In genomic region chr10:44933922-44934321, GRCh38 we compare ENCODE assay signal across 19 cellular contexts. TPM values are rescaled to one million over a fixed set of nuclear protein-coding genes. Genes with fewer than 3 reads are reported as not detected.
DNase-seq lines count a peak whose midpoint lies in the region; ATAC-seq and TF ChIP-seq lines count a peak whose summit lies in the region.
"Had no signal": no experiment of that assay in that cellular context is flagged by ENCODE, and none has a peak within 500 bp of the region (broad histone marks: within the 10 kb centered on the region; RNA-seq: fewer than 3 reads in every experiment).

No MANE protein-coding gene starts in this region.

- no peak for TF ChIP-seq POLR2A in body of pancreas (IDR thresholded peaks at IDR 0.05)

- no peak overlapping the region for H2AFZ ChIP-seq in mesenchymal stem cell (ENCODE audit: low read depth, low read length)
- H2AFZ ChIP-seq: PC-9 had no signal

- H3K27ac ChIP-seq in right atrium auricular region: peak overlapping the region in 1 of 2 donors; percentile 52
- H3K27ac ChIP-seq in right cardiac atrium (ENCODE audit: low read length): no peak overlapping the region
- peak overlapping the region in 3 of 4 donors; percentile 69 to 81 (median 81) for H3K27ac ChIP-seq in body of pancreas
- H3K27ac ChIP-seq in mesenchymal stem cell (ENCODE audit: low read length, poor library complexity, severe bottlenecking): no peak overlapping the region
- H3K27ac ChIP-seq: A549, PC-9, SJSA1 had no signal

- no peak overlapping the region for H3K23ac ChIP-seq in mesenchymal stem cell (ENCODE audit: low read length in 2 of 2)

- no peak for ATAC-seq in right cardiac atrium
- ATAC-seq in body of pancreas: no peak
- no peak for ATAC-seq in GM18861 (IDR thresholded peaks at IDR 0.05; ENCODE audit: unreplicated experiment)
- ATAC-seq in sciatic nerve: no peak

- no peak overlapping the region for H3K27ac Mint-ChIP-seq in type B pancreatic cell

- no peak overlapping the region for H2BK120ac ChIP-seq in mesenchymal stem cell (ENCODE audit: low read depth, low read length)

- H3K9ac ChIP-seq in mesenchymal stem cell (ENCODE audit: low read length): no peak overlapping the region

- peak overlapping the region in 1 of 2 experiments; percentile 17 for H3K4ac ChIP-seq in mesenchymal stem cell (ENCODE audit: low read depth in 1 of 2, low read length in 2 of 2)

- H3K4me2 ChIP-seq in mesenchymal stem cell (ENCODE audit: low read length, poor library complexity, severe bottlenecking): no peak overlapping the region
- H3K4me2 ChIP-seq: A549, PC-9 had no signal

- no peak overlapping the region for H2BK15ac ChIP-seq in mesenchymal stem cell (ENCODE audit: low read depth, poor library complexity, severe bottlenecking)

- H3K36me3 Mint-ChIP-seq in type B pancreatic cell: peaks cover 2% of the 10 kb centered on the region
- H3K36me3 Mint-ChIP-seq: CD14-positive monocyte had no signal

- H3K4me3 Mint-ChIP-seq in type B pancreatic cell: no peak overlapping the region
- H3K4me3 Mint-ChIP-seq: CD14-positive monocyte had no signal

- H3K27me3 ChIP-seq in right atrium auricular region (no peaks in the 10 kb centered on the region), right cardiac atrium (ENCODE audit: control insufficient read depth, insufficient read depth) (no peaks in the 10 kb centered on the region), body of pancreas (no peaks in the 10 kb centered on the region), mesenchymal stem cell (ENCODE audit: control insufficient read depth in 1 of 2, insufficient read depth in 1 of 2, low read length in 2 of 2) (peaks cover 6 to 10% of the 10 kb centered on the region in 2 experiments)
- H3K27me3 ChIP-seq: SJSA1 had no signal

- H3K4me1 ChIP-seq in right atrium auricular region: peaks cover 0 to 51% of the 10 kb centered on the region in 2 donors
- peaks cover 15% of the 10 kb centered on the region for H3K4me1 ChIP-seq in right cardiac atrium (ENCODE audit: control insufficient read depth, insufficient read depth, low read length)
- peaks cover 45% of the 10 kb centered on the region for H3K4me1 ChIP-seq in body of pancreas
- peaks cover 37% of the 10 kb centered on the region for H3K4me1 ChIP-seq in mesenchymal stem cell (ENCODE audit: control insufficient read depth, insufficient read depth, low read depth, low read length)
- H3K4me1 ChIP-seq: A549 had no signal

- no peaks in the 10 kb centered on the region for H3K27me3 Mint-ChIP-seq in type B pancreatic cell

- TF ChIP-seq CTCF in right atrium auricular region (IDR thresholded peaks at IDR 0.05) (no peak), body of pancreas (IDR thresholded peaks at IDR 0.05) (no peak), type B pancreatic cell (conservative IDR thresholded peaks at IDR 0.05) (no peak)

- peak overlapping the region; percentile 91 for H2AK5ac ChIP-seq in mesenchymal stem cell (ENCODE audit: low read length, severe bottlenecking)

- H3K36me3 ChIP-seq in right atrium auricular region (no peaks in the 10 kb centered on the region), body of pancreas (replicated peaks in 1 of 2; ENCODE audit: insufficient read depth in 1 of 2, low read depth in 2 of 2) (no peaks in the 10 kb centered on the region), mesenchymal stem cell (ENCODE audit: control insufficient read depth in 1 of 2, insufficient read depth in 2 of 2, low read depth in 1 of 2, low read length in 2 of 2) (no peaks in the 10 kb centered on the region)
- H3K36me3 ChIP-seq: SJSA1 had no signal

- H3K9me3 ChIP-seq in right atrium auricular region: no peaks in the 10 kb centered on the region
- H3K9me3 ChIP-seq in right cardiac atrium (ENCODE audit: control insufficient read depth, low read length): no peaks in the 10 kb centered on the region
- no peaks in the 10 kb centered on the region for H3K9me3 ChIP-seq in body of pancreas
- H3K9me3 ChIP-seq in mesenchymal stem cell (ENCODE audit: control insufficient read depth, low read length): no peaks in the 10 kb centered on the region
- H3K9me3 ChIP-seq: A549, SJSA1 had no signal

- no peak overlapping the region for H4K8ac ChIP-seq in mesenchymal stem cell (ENCODE audit: low read length)

- H3K79me1 ChIP-seq in mesenchymal stem cell (replicated peaks; ENCODE audit: low read length, poor library complexity, severe bottlenecking): no peaks in the 10 kb centered on the region

- 67% methylated on average over 5 of the region's 5 CpGs for WGBS in right cardiac atrium
- 64 to 68% methylated on average over 5 of the region's 5 CpGs for WGBS in body of pancreas, 2 donors
- WGBS in mesenchymal stem cell: 64% methylated on average over 5 of the region's 5 CpGs

- peaks cover 4% of the 10 kb centered on the region for H3K9me3 Mint-ChIP-seq in type B pancreatic cell

- peak overlapping the region; percentile 71 for H4K91ac ChIP-seq in mesenchymal stem cell (ENCODE audit: low read length)

- intact Hi-C loops in right cardiac atrium (cut with DNase I): loop anchor here (2.0 to 5.0 kb wide), 2 partner anchors 41 to 43 kb away; partner anchors contain the start of gene DEPP1 (in 1 of the 4)
- intact Hi-C loops in body of pancreas (cut with DNase I): loop anchor here (5.0 kb wide), 1 partner anchor 38 kb away; no protein-coding TSS in a partner anchor
- intact Hi-C loops in sciatic nerve (cut with DNase I): no loop called here

- no peak overlapping the region for H2BK5ac ChIP-seq in mesenchymal stem cell (ENCODE audit: low read depth, low read length, poor library complexity, severe bottlenecking)

- H3K14ac ChIP-seq in mesenchymal stem cell (ENCODE audit: low read length in 2 of 2): peak overlapping the region in 1 of 2 experiments; percentile 35

- H2BK12ac ChIP-seq in mesenchymal stem cell (ENCODE audit: low read length in 2 of 2): peak overlapping the region; percentile 1 to 71

- H3K4me3 ChIP-seq in right atrium auricular region (no peak overlapping the region), right cardiac atrium (ENCODE audit: low read length) (no peak overlapping the region), body of pancreas (no peak overlapping the region), mesenchymal stem cell (ENCODE audit: insufficient read depth in 1 of 2, low read depth in 1 of 2, low read length in 2 of 2) (no peak overlapping the region)
- H3K4me3 ChIP-seq: A549, PC-9, SJSA1 had no signal

- peaks cover 5% of the 10 kb centered on the region for H3K4me1 Mint-ChIP-seq in type B pancreatic cell (ENCODE audit: unreplicated experiment)

- H3K18ac ChIP-seq in mesenchymal stem cell (ENCODE audit: low read depth in 1 of 2, low read length in 2 of 2): peak overlapping the region in 1 of 2 experiments; percentile 54

- DNase-seq in right atrium auricular region (ENCODE audit: low spot score) (peak; percentile 47), right cardiac atrium (no peak), body of pancreas (no peak), mesenchymal stem cell (no peak), type B pancreatic cell (ENCODE audit: extremely low spot score, unreplicated experiment) (peak; percentile 31), pons (ENCODE audit: low spot score) (no peak), sciatic nerve (ENCODE audit: low spot score) (no peak)
- DNase-seq: H7, NCI-H1436, NCI-H2029, NCI-H2171 treated with DMSO at 0.1 percent for 48 hours, NCI-H446 treated with DMSO at 0.1 percent for 48 hours, NCI-H82, PC-9 had no signal

RNA-seq across cellular contexts. Expression of gene TMEM72, which starts 22.8 kb away (rescaled TPM):
- total RNA-seq in right atrium auricular region (under 1 TPM in 1 of 2 donors, not detected in 1; 0.15 TPM), right cardiac atrium (under 1 TPM in 3 of 4 donors, not detected in 1; 0.23 to 0.71 (median 0.29) TPM), body of pancreas (10 to 100 TPM in 1 of 2 donors, 1 to 10 TPM in 1; 4.7 to 10.2 TPM), type B pancreatic cell (ENCODE audit: low replicate concordance) (0.40 and 1.2 TPM in 2 replicates), sciatic nerve (not detected)
- 0.14 TPM for polyA plus RNA-seq in right cardiac atrium
- 0.23 TPM for polyA plus RNA-seq in mesenchymal stem cell (2013, experiment 1 of 2)
- 0.11 TPM for polyA plus RNA-seq in mesenchymal stem cell (2013, experiment 2 of 2)
- total RNA-seq: H7, M059J, PC-9, SJSA1 had no signal
- polyA plus RNA-seq: A549, CD14-positive monocyte had no signal

RNA-seq across cellular contexts. Expression of gene RASSF4, which starts 25.7 kb away (rescaled TPM):
- total RNA-seq in right atrium auricular region (10 to 100 TPM; 43.3 to 43.4 TPM), right cardiac atrium (10 to 100 TPM; 57.9 to 92.1 (median 76.3) TPM), body of pancreas (10 to 100 TPM; 44.5 to 50.8 TPM), type B pancreatic cell (ENCODE audit: low replicate concordance) (22.7 and 27.9 TPM in 2 replicates), sciatic nerve (63.7 TPM)
- polyA plus RNA-seq in right cardiac atrium: 45.4 TPM
- 30.8 TPM for polyA plus RNA-seq in mesenchymal stem cell (2013, experiment 1 of 2)
- 30.3 TPM for polyA plus RNA-seq in mesenchymal stem cell (2013, experiment 2 of 2)

RNA-seq across cellular contexts. Expression of gene DEPP1, which starts 44.7 kb away (rescaled TPM):
- 100 to 1,000 TPM in 1 of 2 donors, 10 to 100 TPM in 1; 68.8 to 143 TPM for total RNA-seq in right atrium auricular region
- total RNA-seq in right cardiac atrium: 10 to 100 TPM; 18.8 to 43.8 (median 23.8) TPM
- 32.5 TPM for polyA plus RNA-seq in right cardiac atrium
- 100 to 1,000 TPM; 226 to 230 TPM for total RNA-seq in body of pancreas
- polyA plus RNA-seq in mesenchymal stem cell (2013, experiment 1 of 2): 10.5 TPM
- polyA plus RNA-seq in mesenchymal stem cell (2013, experiment 2 of 2): 10.5 TPM
- 25.7 and 53.0 TPM in 2 replicates for total RNA-seq in type B pancreatic cell (ENCODE audit: low replicate concordance)
- 190 TPM for total RNA-seq in sciatic nerve
- polyA plus RNA-seq: CD14-positive monocyte had no signal

Comparison
In these comparisons a context has a peak if more than half of its experiments do, and no peak if none do; other contexts are left out.
1. DNase-seq: peak in right atrium auricular region (single experiment) and type B pancreatic cell (single experiment); none in right cardiac atrium (0 of 3), body of pancreas (0 of 4), mesenchymal stem cell (single experiment), pons (single experiment) and sciatic nerve (single experiment).
2. H3K27ac ChIP-seq: peak in body of pancreas (3 of 4); none in right cardiac atrium (single experiment) and mesenchymal stem cell (single experiment).